In the genomic region with DNA sequence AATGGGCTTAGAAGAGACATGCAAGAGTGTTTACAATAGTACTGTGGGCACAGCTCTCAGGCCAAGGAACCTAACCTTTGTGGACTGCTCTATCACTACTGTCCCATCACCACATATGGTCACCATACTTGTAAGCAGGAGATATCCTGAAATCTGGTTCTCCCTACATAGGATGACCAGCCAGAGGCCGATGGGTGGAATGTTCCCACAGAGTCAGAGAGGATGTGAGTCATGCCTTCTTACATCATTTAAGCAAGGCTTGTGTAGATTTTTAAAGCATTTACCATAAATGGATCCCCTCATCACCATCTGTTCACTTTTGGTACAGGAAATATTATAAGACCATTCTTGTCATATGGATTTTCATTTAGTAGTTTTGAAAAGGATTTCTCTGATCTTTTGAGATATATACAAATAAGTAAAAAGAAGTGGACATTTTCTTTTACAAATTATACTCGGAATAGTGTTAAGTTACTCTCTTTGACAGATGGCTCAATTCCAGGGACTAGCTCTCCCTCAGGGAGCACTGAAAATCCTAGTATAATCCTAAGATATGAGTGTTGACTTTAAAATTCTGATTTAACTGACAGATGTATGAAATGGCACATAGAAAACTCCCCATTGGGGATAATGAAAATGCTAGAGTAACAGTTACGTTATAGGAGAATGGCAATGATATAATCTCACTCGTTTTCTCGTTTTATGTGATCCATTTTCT, we compare ENCODE assay signal across 9 cellular contexts. TPM values are rescaled to one million over a fixed set of nuclear protein-coding genes. Genes with fewer than 3 reads are reported as not detected.
DNase-seq lines count a peak whose midpoint lies in the region; ATAC-seq and TF ChIP-seq lines count a peak whose summit lies in the region.
"Had no signal": no experiment of that assay in that cellular context is flagged by ENCODE, and none has a peak within 500 bp of the region (broad histone marks: within the 10 kb centered on the region; RNA-seq: fewer than 3 reads in every experiment).

No MANE protein-coding gene starts in this region.

- in situ Hi-C loops in Panc1 (cut with HindIII; ENCODE audit: low pct_unique_long_range_greater_than_20kb, low sequenced_read_pairs), result no loop called here

- intact Hi-C loops in Panc1 (cut with micrococcal nuclease; ENCODE audit: unreplicated experiment), result loop anchor here (5.0 kb wide), 1 partner anchor 164 kb away; no protein-coding TSS in a partner anchor
- intact Hi-C loops in testis (cut with DNase I; ENCODE audit: low total_unique reads), result no loop called here

- H3K36me3 ChIP-seq in Panc1 (ENCODE audit: control insufficient read depth, insufficient read depth, low read length) (no peaks in the 10 kb centered on the region), testis (ENCODE audit: low read depth, missing control alignments) (no peaks in the 10 kb centered on the region)

- ATAC-seq in Panc1, result peak; percentile 56; the same call in 1 of the 2 replicates
- no peak for ATAC-seq in GM21515 (IDR thresholded peaks at IDR 0.05; ENCODE audit: unreplicated experiment)
- no peak for ATAC-seq in HG02588 (IDR thresholded peaks at IDR 0.05; ENCODE audit: unreplicated experiment)

- CTCF ChIA-PET in Panc1 (lab: Charles Lee), result interaction anchor here (0.5 to 0.6 kb wide), 2 partner anchors 10 to 586 kb away, joined by 3 read pairs; no protein-coding TSS in a partner anchor

- DNase-seq in DMS53 treated with DMSO at 0.1 percent for 48 hours (lab: John Stamatoyannopoulos, UW; ENCODE audit: unreplicated experiment) (peak; percentile 44), Panc1 (ENCODE audit: low read depth, low spot score) (no peak), epithelial cell of proximal tubule (ENCODE audit: low read depth) (peak; percentile 59), myocyte (ENCODE audit: low read depth) (peak; percentile 81), testis (no peak), cerebellar cortex (ENCODE audit: low spot score) (no peak)

- H3K4me3 ChIP-seq in Panc1 (ENCODE audit: low read depth in 2 of 2, low read length in 2 of 2), result no peak overlapping the region
- no peak overlapping the region for H3K4me3 ChIP-seq in epithelial cell of proximal tubule (ENCODE audit: low read depth, low read length)
- H3K4me3 ChIP-seq in testis, result no peak overlapping the region

- H3K9me3 ChIP-seq in Panc1 (ENCODE audit: control insufficient read depth, insufficient read depth, low read depth, low read length) (no peaks in the 10 kb centered on the region), testis (no peaks in the 10 kb centered on the region)

- TF ChIP-seq CTCF in Panc1 (IDR thresholded peaks at IDR 0.05), result no peak
- no peak for TF ChIP-seq CTCF in epithelial cell of proximal tubule (conservative IDR thresholded peaks at IDR 0.05; ENCODE audit: low read depth, low read length)
- TF ChIP-seq CTCF in testis (IDR thresholded peaks at IDR 0.05), result no peak

- H3K27me3 ChIP-seq in Panc1 (ENCODE audit: control insufficient read depth, insufficient read depth, low read length), result no peaks in the 10 kb centered on the region
- no peaks in the 10 kb centered on the region for H3K27me3 ChIP-seq in testis

- H3K27ac ChIP-seq in Panc1 (ENCODE audit: low read length) (peak overlapping the region; percentile 88), testis (no peak overlapping the region)

- POLR2A ChIA-PET in Panc1 (lab: Charles Lee), result no interaction called here

- no peak for TF ChIP-seq POLR2A in testis (IDR thresholded peaks at IDR 0.05)

- H3K4me1 ChIP-seq in Panc1 (ENCODE audit: control insufficient read depth, insufficient read depth, low read length) (peaks cover 18% of the 10 kb centered on the region), testis (no peaks in the 10 kb centered on the region)

- BruUV-seq in Panc1 (replicated peaks; lab: Mats Ljungman, UMichigan), result no TSS peak

- 81 to 83% methylated on average over 5 of the region's 5 CpGs for WGBS in testis, 2 donors

RNA-seq across cellular contexts. Expression of a gene that starts 6.6 kb away (rescaled TPM):
- total RNA-seq in Panc1 (2021; ENCODE audit: unreplicated experiment), result 14.0 TPM
- polyA plus RNA-seq in Panc1 (2012; ENCODE audit: insufficient read length), result 12.3 TPM
- total RNA-seq in epithelial cell of proximal tubule, result 0.43 TPM in 1 of 2 replicates, not detected in the other
- total RNA-seq in myocyte, result 0.48 and 0.73 TPM in 2 replicates
- 0.08 TPM for polyA plus RNA-seq in myocyte (2012)
- 1 to 10 TPM; 2.5 to 4.7 TPM for total RNA-seq in testis
- 0.80 TPM for polyA plus RNA-seq in testis (ENCODE audit: insufficient read depth, low read depth, low replicate concordance)
- polyA plus RNA-seq: IgD-negative memory B cell had no signal

Comparison
In these comparisons a context has a peak if more than half of its experiments do, and no peak if none do; other contexts are left out.
1. DNase-seq: peak in DMS53 treated with DMSO at 0.1 percent for 48 hours (single experiment), epithelial cell of proximal tubule (single experiment) and myocyte (single experiment); none in Panc1 (single experiment), testis (single experiment) and cerebellar cortex (single experiment).